ENCODE assay signal across 9 cellular contexts in genomic region chr5:132475531-132475930, GRCh38. TPM values are rescaled to one million over a fixed set of nuclear protein-coding genes. Genes with fewer than 3 reads are reported as not detected.
DNase-seq lines count a peak whose midpoint lies in the region; ATAC-seq and TF ChIP-seq lines count a peak whose summit lies in the region.
"Had no signal": no experiment of that assay in that cellular context is flagged by ENCODE, and none has a peak within 500 bp of the region (broad histone marks: within the 10 kb centered on the region; RNA-seq: fewer than 3 reads in every experiment).

No MANE protein-coding gene starts in this region.

- TF ChIP-seq CTCF in Panc1 (IDR thresholded peaks at IDR 0.05) = no peak

- in situ Hi-C loops in Panc1 (cut with HindIII; ENCODE audit: low pct_unique_long_range_greater_than_20kb, low sequenced_read_pairs) = loop anchor here (25.0 kb wide), 1 partner anchor 88 kb away; no protein-coding TSS in a partner anchor

- H3K27me3 ChIP-seq in Panc1 (ENCODE audit: control insufficient read depth, insufficient read depth, low read length) (no peaks in the 10 kb centered on the region), skeletal muscle tissue (ENCODE audit: control insufficient read depth in 3 of 3, insufficient read depth in 3 of 3, low read length in 3 of 3) (no peaks in the 10 kb centered on the region)

- intact Hi-C loops in Panc1 (cut with micrococcal nuclease; ENCODE audit: unreplicated experiment) = no loop called here
- intact Hi-C loops in left colon (cut with DNase I, micrococcal nuclease) = no loop called here

- BruUV-seq in Panc1 (replicated peaks; lab: Mats Ljungman, UMichigan) = no TSS peak

- H3K9me3 ChIP-seq in Panc1 (ENCODE audit: control insufficient read depth, insufficient read depth, low read depth, low read length) (no peaks in the 10 kb centered on the region), skeletal muscle tissue (ENCODE audit: control insufficient read depth in 3 of 3, low read length in 3 of 3) (no peaks in the 10 kb centered on the region)

- ATAC-seq in Panc1 = peak; percentile 30
- no peak for ATAC-seq in activated naive CD4-positive, alpha-beta T cell treated with anti-CD3 and anti-CD28 coated beads, Interleukin-2, amount 50 U/mL, for 72 hours
- peak; percentile 22 for ATAC-seq in left colon

- H3K27ac Mint-ChIP-seq in activated naive CD4-positive, alpha-beta T cell treated with anti-CD3 and anti-CD28 coated beads, Interleukin-2, amount 50 U/mL, for 72 hours = peak overlapping the region; percentile 35 to 88

- no peaks in the 10 kb centered on the region for H3K36me3 Mint-ChIP-seq in activated naive CD4-positive, alpha-beta T cell treated with anti-CD3 and anti-CD28 coated beads, Interleukin-2, amount 50 U/mL, for 72 hours

- CTCF ChIA-PET in Panc1 (lab: Charles Lee) = no interaction called here

- H3K4me3 ChIP-seq in Panc1 (ENCODE audit: low read depth in 2 of 2, low read length in 2 of 2) (no peak overlapping the region), skeletal muscle tissue (ENCODE audit: low read length in 3 of 3) (no peak overlapping the region)

- H3K9ac ChIP-seq in skeletal muscle tissue (ENCODE audit: low read depth in 1 of 3, low read length in 3 of 3) = peak overlapping the region in 1 of 3 donors; percentile 28

- H3K9me3 Mint-ChIP-seq in activated naive CD4-positive, alpha-beta T cell treated with anti-CD3 and anti-CD28 coated beads, Interleukin-2, amount 50 U/mL, for 72 hours = no peaks in the 10 kb centered on the region

- DNase-seq in Panc1 (ENCODE audit: low read depth, low spot score) (no peak), left colon (peak in 1 of 2 donors; percentile 45), cerebellar cortex (ENCODE audit: low spot score) (no peak), HPDE6-E6E7 (ENCODE audit: extremely low spot score) (no peak), ureter (ENCODE audit: low spot score) (no peak)
- peak in 1 of 2 donors; percentile 28 for DNase-seq in activated naive CD4-positive, alpha-beta T cell treated with anti-CD3 and anti-CD28 coated beads, Interleukin-2, amount 50 U/mL, for 72 hours (ENCODE audit: low spot score in 2 of 2)
- DNase-seq in stimulated activated CD4-positive, alpha-beta T cell treated with anti-CD3 and anti-CD28 coated beads, Interleukin-12 subunit alpha, Interleukin-12 subunit beta, amount 100 ng/mL, for 4 hours = no peak
- DNase-seq: NCI-H524 had no signal

- POLR2A ChIA-PET in Panc1 (lab: Charles Lee) = interaction anchor here (1.2 kb wide), 1 partner anchor 13 kb away, joined by 3 read pairs; no protein-coding TSS in a partner anchor

- H3K27ac ChIP-seq in Panc1 (ENCODE audit: low read length) (0 out of 2 replicates have a peak overlapping the region, but pooled peaks have one; percentile 20), skeletal muscle tissue (ENCODE audit: low read depth, low read length) (peak overlapping the region; percentile 30)

- H3K4me1 ChIP-seq in Panc1 (ENCODE audit: control insufficient read depth, insufficient read depth, low read length) (peaks cover 11% of the 10 kb centered on the region), skeletal muscle tissue (ENCODE audit: control insufficient read depth in 3 of 3, insufficient read depth in 3 of 3, low read length in 3 of 3) (peaks cover 15 to 42% (median 35%) of the 10 kb centered on the region in 3 donors)

- H3K36me3 ChIP-seq in Panc1 (ENCODE audit: control insufficient read depth, insufficient read depth, low read length) (no peaks in the 10 kb centered on the region), skeletal muscle tissue (ENCODE audit: control insufficient read depth in 3 of 3, insufficient read depth in 3 of 3, low read length in 3 of 3) (peaks cover 1 to 3% (median 2%) of the 10 kb centered on the region in 3 donors)

RNA-seq across cellular contexts. Expression of gene IRF1, which starts 15.0 kb away (rescaled TPM):
- total RNA-seq in Panc1 (2021; ENCODE audit: unreplicated experiment) = 48.9 TPM
- polyA plus RNA-seq in Panc1 (2012; ENCODE audit: insufficient read length) = 46.4 TPM
- total RNA-seq in activated naive CD4-positive, alpha-beta T cell treated with anti-CD3 and anti-CD28 coated beads, Interleukin-2, amount 50 U/mL, for 72 hours = 100 to 1,000 TPM; 107 to 156 TPM
- 100 to 1,000 TPM in 1 of 2 donors, 10 to 100 TPM in 1; 97.7 to 126 TPM for total RNA-seq in left colon
- 5.2 TPM for total RNA-seq in skeletal muscle tissue
- 40.8 TPM for total RNA-seq in ureter

Comparison
In these comparisons a context has a peak if more than half of its experiments do, and no peak if none do; other contexts are left out.
1. ATAC-seq: peak in Panc1 (single experiment) and left colon (single experiment); none in activated naive CD4-positive, alpha-beta T cell treated with anti-CD3 and anti-CD28 coated beads, Interleukin-2, amount 50 U/mL, for 72 hours (0 of 2).